In the genomic region with DNA sequence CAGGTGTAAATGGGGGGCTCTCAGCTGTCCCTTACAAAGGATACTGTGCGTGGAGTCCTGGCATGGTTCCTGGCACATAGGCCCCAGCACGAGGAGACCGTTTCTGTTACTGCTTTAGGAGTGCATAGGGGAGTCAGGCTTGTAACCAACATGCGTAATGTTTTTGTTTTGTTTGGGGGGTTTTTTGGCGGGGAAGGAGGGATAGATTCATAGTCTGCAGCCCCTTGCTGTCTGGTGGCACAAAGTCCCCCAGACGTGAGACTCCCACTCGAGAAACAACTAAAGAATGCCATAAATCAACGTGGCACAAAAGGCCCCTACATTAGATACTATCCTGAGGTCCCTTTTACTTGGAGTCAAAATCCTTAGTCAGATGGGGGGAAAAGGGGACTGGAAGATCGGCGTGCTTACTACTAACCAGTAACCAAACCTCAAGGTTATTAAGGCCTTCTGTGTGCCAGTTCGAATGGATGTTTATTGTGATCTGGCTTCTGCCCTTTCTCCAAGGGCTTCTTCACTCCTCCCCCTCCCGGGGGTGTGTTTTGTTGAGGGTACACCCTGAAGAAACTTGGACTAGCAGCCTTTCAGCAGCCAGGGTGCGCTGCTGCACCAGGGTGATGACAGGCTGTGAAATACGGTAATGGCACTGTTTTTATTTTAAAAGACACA, we compare ENCODE assay signal across 8 cellular contexts. TPM values are rescaled to one million over a fixed set of nuclear protein-coding genes. Genes with fewer than 3 reads are reported as not detected.
DNase-seq lines count a peak whose midpoint lies in the region; ATAC-seq and TF ChIP-seq lines count a peak whose summit lies in the region.

No MANE protein-coding gene starts in this region.

- no peaks in the 10 kb centered on the region for H4K20me1 ChIP-seq in neural cell (ENCODE audit: insufficient read depth)

- no peaks in the 10 kb centered on the region for H3K9me3 ChIP-seq in Caco-2
- no peaks in the 10 kb centered on the region for H3K9me3 ChIP-seq in neural cell (ENCODE audit: low read length)

- peaks cover 30% of the 10 kb centered on the region for H3K36me3 Mint-ChIP-seq in Caco-2 (ENCODE audit: insufficient read depth, unreplicated experiment)
- peaks cover 59% of the 10 kb centered on the region for H3K36me3 Mint-ChIP-seq in activated T-helper 2 cell treated with anti-CD3 and anti-CD28 coated beads, Interferon-gamma antibody, Interleukin-2, Interleukin-4, amounts not matched to agents 10 μg/mL and 5 μg/mL and 100 μg/mL, durations not matched to agents 14 hours and 24 hours and 36 hours (ENCODE audit: low read depth)
- peaks cover 55% of the 10 kb centered on the region for H3K36me3 Mint-ChIP-seq in stimulated activated naive CD8-positive, alpha-beta T cell treated with anti-CD3 and anti-CD28 coated beads, Interleukin-15, Interleukin-2, amounts not matched to agents 100 ng/mL and 50 ng/mL, for 24 hours (ENCODE audit: low read depth)

- ATAC-seq in GM21619 (IDR thresholded peaks at IDR 0.05; ENCODE audit: unreplicated experiment), result peak; percentile 32

- H3K79me2 ChIP-seq in neural cell (replicated peaks; ENCODE audit: insufficient read depth, low read length), result peaks cover 36% of the 10 kb centered on the region

- CTCF ChIA-PET in Caco-2 (lab: Charles Lee), result interaction anchor here (0.6 to 1.1 kb wide), 2 partner anchors 241 to 352 kb away, joined by 3 read pairs; no protein-coding TSS in a partner anchor

- H3K36me3 ChIP-seq in Caco-2 (ENCODE audit: control insufficient read depth, insufficient read depth, low read length) (peaks cover 5% of the 10 kb centered on the region), neural cell (ENCODE audit: insufficient read depth, low read length) (peaks cover 2% of the 10 kb centered on the region)

- POLR2A ChIA-PET in Caco-2 (lab: Charles Lee), result interaction anchor here (0.6 to 0.9 kb wide), 2 partner anchors 56 to 169 kb away, joined by 3 to 18 read pairs; no protein-coding TSS in a partner anchor

- peak overlapping the region; percentile 74 for H3K27ac ChIP-seq in neural cell (ENCODE audit: low read length)

- TF ChIP-seq RAD21 in neural cell (conservative IDR thresholded peaks at IDR 0.05), result peak; percentile 89

- DNase-seq in Caco-2 (peak; percentile 86 to 87), RPMI8226 (peak; percentile 94), fibroblast of the aortic adventitia (ENCODE audit: low read depth) (peak; percentile 94)
- peak; percentile 81 for DNase-seq in activated T-helper 2 cell treated with anti-CD3 and anti-CD28 coated beads, Interferon-gamma antibody, Interleukin-2, Interleukin-4, amounts not matched to agents 10 μg/mL and 5 μg/mL and 100 μg/mL, durations not matched to agents 14 hours and 24 hours and 36 hours (ENCODE audit: low spot score)

- H3K9ac ChIP-seq in neural cell (ENCODE audit: low read length), result peak overlapping the region; percentile 80

- H2AFZ ChIP-seq in neural cell (ENCODE audit: low read depth, low read length), result peak overlapping the region; percentile 31

- H3K9me3 Mint-ChIP-seq in Caco-2 (ENCODE audit: unreplicated experiment), result no peaks in the 10 kb centered on the region
- no peaks in the 10 kb centered on the region for H3K9me3 Mint-ChIP-seq in activated T-helper 2 cell treated with anti-CD3 and anti-CD28 coated beads, Interferon-gamma antibody, Interleukin-2, Interleukin-4, amounts not matched to agents 10 μg/mL and 5 μg/mL and 100 μg/mL, durations not matched to agents 14 hours and 24 hours and 36 hours
- H3K9me3 Mint-ChIP-seq in stimulated activated naive CD8-positive, alpha-beta T cell treated with anti-CD3 and anti-CD28 coated beads, Interleukin-15, Interleukin-2, amounts not matched to agents 100 ng/mL and 50 ng/mL, for 24 hours, result no peaks in the 10 kb centered on the region

- H3K4me1 ChIP-seq in Caco-2, result 0 out of 2 replicates have a peak, but pooled peaks cover 3% of the 10 kb centered on the region

- TF ChIP-seq CTCF in Caco-2 (IDR thresholded peaks at IDR 0.05; ENCODE audit: insufficient read depth in 1 of 2, low read depth in 1 of 2, low read length in 1 of 2, severe bottlenecking in 1 of 2, unreplicated experiment in 1 of 2) (peak; percentile 70 to 94), LNCAP (IDR thresholded peaks at IDR 0.05) (peak; percentile 91), fibroblast of the aortic adventitia (IDR thresholded peaks at IDR 0.05; ENCODE audit: insufficient read depth, low read length) (peak; percentile 91), neural cell (IDR thresholded peaks at IDR 0.05; ENCODE audit: poor library complexity, severe bottlenecking) (peak; percentile 91)

- H3K4me1 Mint-ChIP-seq in Caco-2 (ENCODE audit: low read depth, unreplicated experiment), result no peaks in the 10 kb centered on the region
- H3K4me1 Mint-ChIP-seq in activated T-helper 2 cell treated with anti-CD3 and anti-CD28 coated beads, Interferon-gamma antibody, Interleukin-2, Interleukin-4, amounts not matched to agents 10 μg/mL and 5 μg/mL and 100 μg/mL, durations not matched to agents 14 hours and 24 hours and 36 hours (ENCODE audit: low read depth), result peaks cover 26% of the 10 kb centered on the region
- peaks cover 74% of the 10 kb centered on the region for H3K4me1 Mint-ChIP-seq in stimulated activated naive CD8-positive, alpha-beta T cell treated with anti-CD3 and anti-CD28 coated beads, Interleukin-15, Interleukin-2, amounts not matched to agents 100 ng/mL and 50 ng/mL, for 24 hours (ENCODE audit: low read depth)

- intact Hi-C loops in Caco-2 (cut with micrococcal nuclease; ENCODE audit: unreplicated experiment), result loop anchor here (1.0 to 2.0 kb wide), 2 partner anchors 55 to 168 kb away; partner anchors contain the start of gene CORO1C
- intact Hi-C loops in activated T-helper 2 cell treated with anti-CD3 and anti-CD28 coated beads, Interferon-gamma antibody, Interleukin-2, Interleukin-4, amounts not matched to agents 10 μg/mL and 5 μg/mL and 100 μg/mL, durations not matched to agents 14 hours and 24 hours and 36 hours (cut with micrococcal nuclease), result loop anchor here (1.0 to 5.0 kb wide), 10 partner anchors 55 to 530 kb away; partner anchors contain the start of genes ALKBH2, CORO1C, SSH1 and USP30

- H3F3A ChIP-seq in neural cell (ENCODE audit: insufficient read depth, low read length, poor library complexity, severe bottlenecking), result peaks cover 3% of the 10 kb centered on the region

- no peaks in the 10 kb centered on the region for H3K27me3 Mint-ChIP-seq in Caco-2 (ENCODE audit: insufficient read depth, unreplicated experiment)
- H3K27me3 Mint-ChIP-seq in activated T-helper 2 cell treated with anti-CD3 and anti-CD28 coated beads, Interferon-gamma antibody, Interleukin-2, Interleukin-4, amounts not matched to agents 10 μg/mL and 5 μg/mL and 100 μg/mL, durations not matched to agents 14 hours and 24 hours and 36 hours (ENCODE audit: low read depth), result no peaks in the 10 kb centered on the region
- H3K27me3 Mint-ChIP-seq in stimulated activated naive CD8-positive, alpha-beta T cell treated with anti-CD3 and anti-CD28 coated beads, Interleukin-15, Interleukin-2, amounts not matched to agents 100 ng/mL and 50 ng/mL, for 24 hours, result no peaks in the 10 kb centered on the region

- no peak for TF ChIP-seq EP300 in neural cell (conservative IDR thresholded peaks at IDR 0.05; ENCODE audit: poor library complexity, severe bottlenecking)

- peak overlapping the region; percentile 96 for H3K4me3 ChIP-seq in Caco-2 (ENCODE audit: low read depth, low read length)
- H3K4me3 ChIP-seq in fibroblast of the aortic adventitia (ENCODE audit: low read depth, low read length), result peak overlapping the region; percentile 81
- peak overlapping the region; percentile 75 for H3K4me3 ChIP-seq in neural cell (ENCODE audit: low read length)

- no peaks in the 10 kb centered on the region for H3K9me2 ChIP-seq in neural cell (ENCODE audit: insufficient read depth, low read length)

- peak overlapping the region; percentile 98 for H3K4me2 ChIP-seq in neural cell (ENCODE audit: low read length)

- H3K27me3 ChIP-seq in Caco-2 (replicated peaks; ENCODE audit: control insufficient read depth, insufficient read depth, low read length) (no peaks in the 10 kb centered on the region), neural cell (ENCODE audit: insufficient read depth, low read depth, low read length) (no peaks in the 10 kb centered on the region)

- BruUV-seq in Caco-2 (replicated peaks; lab: Mats Ljungman, UMichigan), result TSS peak; percentile 51

- peak overlapping the region; percentile 96 for H3K4me3 Mint-ChIP-seq in Caco-2 (ENCODE audit: unreplicated experiment)
- peak overlapping the region; percentile 100 for H3K4me3 Mint-ChIP-seq in activated T-helper 2 cell treated with anti-CD3 and anti-CD28 coated beads, Interferon-gamma antibody, Interleukin-2, Interleukin-4, amounts not matched to agents 10 μg/mL and 5 μg/mL and 100 μg/mL, durations not matched to agents 14 hours and 24 hours and 36 hours (ENCODE audit: low read depth)
- peak overlapping the region; percentile 98 for H3K4me3 Mint-ChIP-seq in stimulated activated naive CD8-positive, alpha-beta T cell treated with anti-CD3 and anti-CD28 coated beads, Interleukin-15, Interleukin-2, amounts not matched to agents 100 ng/mL and 50 ng/mL, for 24 hours

- peak overlapping the region; percentile 99 for H3K27ac Mint-ChIP-seq in Caco-2 (ENCODE audit: unreplicated experiment)
- H3K27ac Mint-ChIP-seq in activated T-helper 2 cell treated with anti-CD3 and anti-CD28 coated beads, Interferon-gamma antibody, Interleukin-2, Interleukin-4, amounts not matched to agents 10 μg/mL and 5 μg/mL and 100 μg/mL, durations not matched to agents 14 hours and 24 hours and 36 hours, result peak overlapping the region; percentile 87
- H3K27ac Mint-ChIP-seq in stimulated activated naive CD8-positive, alpha-beta T cell treated with anti-CD3 and anti-CD28 coated beads, Interleukin-15, Interleukin-2, amounts not matched to agents 100 ng/mL and 50 ng/mL, for 24 hours, result peak overlapping the region; percentile 85

RNA-seq across cellular contexts. Expression of gene ISCU, which starts 0.9 kb away (rescaled TPM):
- total RNA-seq in Caco-2 (2022) (70.1 and 86.9 TPM in 2 replicates), fibroblast of the aortic adventitia (ENCODE audit: low replicate concordance) (136 TPM in 2 replicates)
- 62.9 and 63.5 TPM in 2 replicates for total RNA-seq in activated T-helper 2 cell treated with anti-CD3 and anti-CD28 coated beads, Interferon-gamma antibody, Interleukin-2, Interleukin-4, amounts not matched to agents 10 μg/mL and 5 μg/mL and 100 μg/mL, durations not matched to agents 14 hours and 24 hours and 36 hours
- polyA plus RNA-seq in neural cell, result 164 and 170 TPM in 2 replicates
- 65.5 and 77.8 TPM in 2 replicates for polyA minus RNA-seq in neural cell

RNA-seq across cellular contexts. Expression of gene SART3, which starts 2.3 kb away (rescaled TPM):
- 77.3 and 79.2 TPM in 2 replicates for total RNA-seq in Caco-2 (2022)
- 85.8 and 92.6 TPM in 2 replicates for total RNA-seq in activated T-helper 2 cell treated with anti-CD3 and anti-CD28 coated beads, Interferon-gamma antibody, Interleukin-2, Interleukin-4, amounts not matched to agents 10 μg/mL and 5 μg/mL and 100 μg/mL, durations not matched to agents 14 hours and 24 hours and 36 hours
- 46.6 and 105 TPM in 2 replicates for total RNA-seq in fibroblast of the aortic adventitia (ENCODE audit: low replicate concordance)
- 71.0 and 79.3 TPM in 2 replicates for polyA plus RNA-seq in neural cell
- polyA minus RNA-seq in neural cell, result 112 and 125 TPM in 2 replicates

RNA-seq across cellular contexts. Expression of gene TMEM119, which starts 34.6 kb away (rescaled TPM):
- total RNA-seq in Caco-2 (2022) (not detected in 2 replicates), fibroblast of the aortic adventitia (ENCODE audit: low replicate concordance) (58.4 and 164 TPM in 2 replicates)
- not detected in 2 replicates for total RNA-seq in activated T-helper 2 cell treated with anti-CD3 and anti-CD28 coated beads, Interferon-gamma antibody, Interleukin-2, Interleukin-4, amounts not matched to agents 10 μg/mL and 5 μg/mL and 100 μg/mL, durations not matched to agents 14 hours and 24 hours and 36 hours
- polyA plus RNA-seq in neural cell, result not detected in 2 replicates
- not detected in 2 replicates for polyA minus RNA-seq in neural cell

RNA-seq across cellular contexts. Expression of gene FICD, which starts 48.2 kb away (rescaled TPM):
- total RNA-seq in Caco-2 (2022), result 2.8 and 3.6 TPM in 2 replicates
- 5.8 and 7.1 TPM in 2 replicates for total RNA-seq in activated T-helper 2 cell treated with anti-CD3 and anti-CD28 coated beads, Interferon-gamma antibody, Interleukin-2, Interleukin-4, amounts not matched to agents 10 μg/mL and 5 μg/mL and 100 μg/mL, durations not matched to agents 14 hours and 24 hours and 36 hours
- 7.6 and 11.6 TPM in 2 replicates for total RNA-seq in fibroblast of the aortic adventitia (ENCODE audit: low replicate concordance)
- 1.5 and 3.0 TPM in 2 replicates for polyA plus RNA-seq in neural cell
- 8.0 and 8.3 TPM in 2 replicates for polyA minus RNA-seq in neural cell

Comparison
In these comparisons a context has a peak if more than half of its experiments do, and no peak if none do; other contexts are left out.
1. Peak in every context shown above with its lines: DNase-seq, ATAC-seq, H3K4me3 ChIP-seq and H3K27ac ChIP-seq.
2. RNA of gene TMEM119, which starts 34.6 kb away (total RNA-seq): 58.4 to 164 TPM in fibroblast of the aortic adventitia; not detected in Caco-2 and not detected in activated T-helper 2 cell treated with anti-CD3 and anti-CD28 coated beads, Interferon-gamma antibody, Interleukin-2, Interleukin-4, amounts not matched to agents 10 μg/mL and 5 μg/mL and 100 μg/mL, durations not matched to agents 14 hours and 24 hours and 36 hours; every median in the first group is over 10 times any median in the second.